32 cellular contexts compared by ENCODE assay signal in the genomic region with DNA sequence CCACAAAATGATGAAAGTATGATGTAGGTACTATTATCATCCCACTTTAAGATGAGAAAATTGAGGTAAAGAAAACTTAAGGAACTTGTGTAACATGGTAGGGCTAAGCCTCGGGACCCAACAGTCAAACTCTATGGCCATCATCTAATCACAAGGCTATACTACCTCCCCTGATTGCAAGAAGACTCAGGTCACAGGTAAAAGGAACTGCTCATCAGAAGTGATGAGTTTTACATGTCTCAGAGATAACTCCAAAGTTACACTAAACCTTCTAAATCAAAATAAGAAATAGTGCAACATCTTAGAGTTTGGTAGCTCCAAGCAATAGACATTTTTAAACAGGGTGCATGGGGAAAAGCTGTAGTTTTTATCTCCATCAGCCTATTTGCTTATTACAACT.
DNase-seq lines count a peak whose midpoint lies in the region; ATAC-seq, FAIRE-seq and TF ChIP-seq lines count a peak whose summit lies in the region.
"Had no signal": no experiment of that assay in that cellular context is flagged by ENCODE, and none has a peak within 500 bp of the region (broad histone marks: within the 10 kb centered on the region; RNA-seq: fewer than 3 reads in every experiment).

No MANE protein-coding gene starts in this region.

- no peaks in the 10 kb centered on the region for H3K36me3 Mint-ChIP-seq in osteocyte (ENCODE audit: unreplicated experiment)
- no peaks in the 10 kb centered on the region for H3K36me3 Mint-ChIP-seq in activated T-helper 1 cell treated with anti-CD3 and anti-CD28 coated beads, Interleukin-12 subunit alpha, Interleukin-12 subunit beta, Interleukin-2, Interleukin-4 antibody, amounts not matched to agents 30 ng/mL and 10 ng/mL and 1 ng/mL, durations not matched to agents 14 hours and 24 hours and 36 hours (ENCODE audit: low read depth)
- no peaks in the 10 kb centered on the region for H3K36me3 Mint-ChIP-seq in activated CD8-positive, alpha-beta T cell treated with anti-CD3 and anti-CD28 coated beads for 36 hours (ENCODE audit: low read depth)
- H3K36me3 Mint-ChIP-seq: brain; CD8-positive, alpha-beta T cell; memory B cell; stimulated activated naive B cell treated with anti-CD40 and anti-IgM and Interleukin-4, amounts not matched to agents 10 μg/mL and 1 μg/mL and 100 μg/mL, for 72 hours had no signal

- H3K27me3 Mint-ChIP-seq in osteocyte (ENCODE audit: unreplicated experiment) = no peaks in the 10 kb centered on the region
- H3K27me3 Mint-ChIP-seq in activated T-helper 1 cell treated with anti-CD3 and anti-CD28 coated beads, Interleukin-12 subunit alpha, Interleukin-12 subunit beta, Interleukin-2, Interleukin-4 antibody, amounts not matched to agents 30 ng/mL and 10 ng/mL and 1 ng/mL, durations not matched to agents 14 hours and 24 hours and 36 hours (ENCODE audit: insufficient read depth) = no peaks in the 10 kb centered on the region
- H3K27me3 Mint-ChIP-seq in activated CD8-positive, alpha-beta T cell treated with anti-CD3 and anti-CD28 coated beads for 36 hours = no peaks in the 10 kb centered on the region
- H3K27me3 Mint-ChIP-seq: brain, progenitor cell of endocrine pancreas had no signal

- H3K27ac ChIP-seq in IMR-90 (ENCODE audit: insufficient read depth, low read length) (peak overlapping the region; percentile 61; the same call in 1 of the 2 replicates), H1 (ENCODE audit: low read depth, low read length) (no peak overlapping the region), tibial artery (peak overlapping the region; percentile 86 to 91)

- H3K18ac ChIP-seq in IMR-90 (ENCODE audit: low read depth, low read length) (peak overlapping the region; percentile 75), H1 (ENCODE audit: extremely low read depth, low read length) (no peak overlapping the region)

- no peak overlapping the region for H3K4me3 Mint-ChIP-seq in osteocyte (ENCODE audit: unreplicated experiment)
- no peak overlapping the region for H3K4me3 Mint-ChIP-seq in activated T-helper 1 cell treated with anti-CD3 and anti-CD28 coated beads, Interleukin-12 subunit alpha, Interleukin-12 subunit beta, Interleukin-2, Interleukin-4 antibody, amounts not matched to agents 30 ng/mL and 10 ng/mL and 1 ng/mL, durations not matched to agents 14 hours and 24 hours and 36 hours
- H3K4me3 Mint-ChIP-seq in activated CD8-positive, alpha-beta T cell treated with anti-CD3 and anti-CD28 coated beads for 36 hours = no peak overlapping the region
- H3K4me3 Mint-ChIP-seq: brain; CD8-positive, alpha-beta T cell; memory B cell; stimulated activated naive B cell treated with anti-CD40 and anti-IgM and Interleukin-4, amounts not matched to agents 10 μg/mL and 1 μg/mL and 100 μg/mL, for 72 hours; T-helper 1 cell treated with Interleukin-12 subunit alpha and Interleukin-12 subunit beta and Interleukin-4 antibody, amounts not matched to agents 30 μg/mL and 1 μg/mL, for 36 hours had no signal

- H4K8ac ChIP-seq in IMR-90 (ENCODE audit: low read depth in 2 of 2, low read length in 2 of 2) (peak overlapping the region; percentile 79 to 98; a peak in 3 of 4 replicates), H1 (ENCODE audit: extremely low read depth, insufficient read depth, low read length) (no peak overlapping the region)

- peak overlapping the region; percentile 83; the same call in 1 of the 2 replicates for H3K23ac ChIP-seq in IMR-90 (ENCODE audit: low read depth, low read length)
- no peak overlapping the region for H3K23ac ChIP-seq in H1 (ENCODE audit: insufficient read length)

- H4K5ac ChIP-seq in IMR-90 (ENCODE audit: low read depth, low read length) = peak overlapping the region; percentile 89
- no peak overlapping the region for H4K5ac ChIP-seq in H1 (ENCODE audit: insufficient read length, low read depth, low read length)

- peaks cover 0 to 3% of the 10 kb centered on the region in 2 experiments; a peak in 1 of 4 replicates for H3K79me1 ChIP-seq in IMR-90 (ENCODE audit: low read depth in 1 of 2, low read length in 2 of 2)
- no peaks in the 10 kb centered on the region for H3K79me1 ChIP-seq in H1 (ENCODE audit: low read depth, low read length)

- no peak for TF ChIP-seq CTCF in IMR-90 (conservative IDR thresholded peaks at IDR 0.05; ENCODE audit: low read depth, low read length)
- TF ChIP-seq CTCF in H1 (IDR thresholded peaks at IDR 0.05; ENCODE audit: control extremely low read depth in 1 of 3, insufficient read depth in 1 of 3, low read depth in 1 of 3, low read length in 3 of 3) = no peak
- no peak for TF ChIP-seq CTCF in osteocyte (IDR thresholded peaks at IDR 0.05)
- no peak for TF ChIP-seq CTCF in tibial artery (IDR thresholded peaks at IDR 0.05)
- TF ChIP-seq CTCF in activated CD8-positive, alpha-beta T cell treated with anti-CD3 and anti-CD28 coated beads for 36 hours (IDR thresholded peaks at IDR 0.05) = no peak

- H3K4me3 ChIP-seq in IMR-90 (ENCODE audit: insufficient read depth, low read depth, low read length) = no peak overlapping the region
- no peak overlapping the region for H3K4me3 ChIP-seq in H1 (ENCODE audit: extremely low read depth in 1 of 4, insufficient read depth in 2 of 4, low read depth in 3 of 4, low read length in 4 of 4)
- no peak overlapping the region for H3K4me3 ChIP-seq in tibial artery
- H3K4me3 ChIP-seq: left lung, vagina had no signal

- TF ChIP-seq RAD21 in IMR-90 (IDR thresholded peaks at IDR 0.05; ENCODE audit: low read length) (no peak), H1 (IDR thresholded peaks at IDR 0.05 in 1 of 2, conservative IDR thresholded peaks at IDR 0.05 in 1 of 2; ENCODE audit: low read depth in 2 of 2, low read length in 2 of 2) (no peak)

- in situ Hi-C loops in IMR-90 (cut with MboI; ENCODE audit: low sequenced_read_pairs) = no loop called here

- H4K20me1 ChIP-seq in IMR-90 (ENCODE audit: insufficient read depth, low read length) (no peaks in the 10 kb centered on the region), H1 (replicated peaks in 1 of 2; ENCODE audit: control insufficient read depth in 1 of 2, insufficient read depth in 2 of 2, low read length in 2 of 2) (no peaks in the 10 kb centered on the region)

- no peak overlapping the region for H2BK12ac ChIP-seq in H1 (ENCODE audit: low read depth, low read length)

- peak overlapping the region; percentile 99 for H2BK5ac ChIP-seq in IMR-90 (ENCODE audit: low read depth, low read length, poor library complexity, severe bottlenecking)
- no peak overlapping the region for H2BK5ac ChIP-seq in H1 (ENCODE audit: low read depth, low read length)

- POLR2A ChIA-PET in IMR-90 (lab: Charles Lee; ENCODE audit: unreplicated experiment) (no interaction called here), H1 (lab: Charles Lee; ENCODE audit: partially characterized antibody) (interaction anchor here (0.9 kb wide), 1 partner anchor 173 kb away, joined by 4 read pairs; a partner anchor contains a TSS)
- POLR2A ChIA-PET in activated CD8-positive, alpha-beta T cell treated with anti-CD3 and anti-CD28 coated beads for 36 hours (lab: Charles Lee) = no interaction called here

- no peak for FAIRE-seq in H1 (lab: Jason Lieb, UNC)
- FAIRE-seq: endothelial cell of umbilical vein, islet of Langerhans, small intestine, TTC549 had no signal

- H3K36me3 ChIP-seq in IMR-90 (ENCODE audit: control insufficient read depth, insufficient read depth, low read length) = no peaks in the 10 kb centered on the region
- H3K36me3 ChIP-seq in H1 (ENCODE audit: control insufficient read depth in 2 of 4, insufficient read depth in 4 of 4, low read length in 3 of 4) = no peaks in the 10 kb centered on the region
- no peaks in the 10 kb centered on the region for H3K36me3 ChIP-seq in tibial artery
- H3K36me3 ChIP-seq: left lung, vagina had no signal

- H3K27ac Mint-ChIP-seq in osteocyte (ENCODE audit: unreplicated experiment) = peak overlapping the region; percentile 48
- H3K27ac Mint-ChIP-seq in activated T-helper 1 cell treated with anti-CD3 and anti-CD28 coated beads, Interleukin-12 subunit alpha, Interleukin-12 subunit beta, Interleukin-2, Interleukin-4 antibody, amounts not matched to agents 30 ng/mL and 10 ng/mL and 1 ng/mL, durations not matched to agents 14 hours and 24 hours and 36 hours = no peak overlapping the region
- no peak overlapping the region for H3K27ac Mint-ChIP-seq in activated CD8-positive, alpha-beta T cell treated with anti-CD3 and anti-CD28 coated beads for 36 hours
- H3K27ac Mint-ChIP-seq: CD8-positive, alpha-beta T cell; memory B cell; progenitor cell of endocrine pancreas; stimulated activated naive B cell treated with anti-CD40 and anti-IgM and Interleukin-4, amounts not matched to agents 10 μg/mL and 1 μg/mL and 100 μg/mL, for 72 hours; T-helper 1 cell treated with Interleukin-12 subunit alpha and Interleukin-12 subunit beta and Interleukin-4 antibody, amounts not matched to agents 30 μg/mL and 1 μg/mL, for 36 hours had no signal

- CTCF ChIA-PET in IMR-90 (lab: Yijun Ruan, JAX) (no interaction called here), H1 (lab: Charles Lee; ENCODE audit: partially characterized antibody) (interaction anchor here (0.6 to 4.8 kb wide), 18 partner anchors 8 to 434 kb away, joined by 3 to 42 read pairs (median 5); a partner anchor contains a TSS)
- CTCF ChIA-PET in activated CD8-positive, alpha-beta T cell treated with anti-CD3 and anti-CD28 coated beads for 36 hours (lab: Charles Lee) = interaction anchor here (0.8 to 4.8 kb wide), 6 partner anchors 55 to 260 kb away, joined by 3 to 57 read pairs (median 22); a partner anchor contains a TSS

- no CpG with 5 or more reads among the region's 1 CpG for WGBS in IMR-90 (ENCODE audit: extremely low coverage in 2 of 2, insufficient read length in 1 of 2), 2 experiments
- 86% methylated on average over 1 of the region's 1 CpG; no CpG with 5 or more reads in 1 of the 2 experiments for WGBS in H1 (ENCODE audit: extremely low coverage in 1 of 2, insufficient coverage in 1 of 2, insufficient read length in 1 of 2, insufficient replicate concordance in 2 of 2, low coverage in 1 of 2, low lambda C conversion rate in 2 of 2, missing lambda C conversion rate in 1 of 2), 2 experiments

- H3K9me3 ChIP-seq in IMR-90 (ENCODE audit: control insufficient read depth, insufficient read depth, low read length) = no peaks in the 10 kb centered on the region
- no peaks in the 10 kb centered on the region for H3K9me3 ChIP-seq in H1 (ENCODE audit: insufficient read depth in 2 of 2, low read depth in 1 of 2, low read length in 1 of 2)
- no peaks in the 10 kb centered on the region for H3K9me3 ChIP-seq in tibial artery
- H3K9me3 ChIP-seq: BE2C, left lung, SK-N-SH, vagina had no signal

- peak overlapping the region; percentile 25; the same call in 1 of the 2 replicates for H3K56ac ChIP-seq in IMR-90 (ENCODE audit: extremely low read depth, insufficient read depth, low read length)
- H3K56ac ChIP-seq in H1 (replicated peaks; ENCODE audit: insufficient read length, low read depth, low read length) = no peak overlapping the region

- H3K4ac ChIP-seq in IMR-90 (ENCODE audit: low read depth, low read length) = peak overlapping the region; percentile 80
- H3K4ac ChIP-seq in H1 (replicated peaks; ENCODE audit: insufficient read length, low read depth, low read length) = no peak overlapping the region

- H2BK20ac ChIP-seq in IMR-90 (ENCODE audit: low read depth, low read length) (peak overlapping the region; percentile 96), H1 (ENCODE audit: low read length) (0 out of 2 replicates have a peak overlapping the region, but pooled peaks have one; percentile 51)

- H3K14ac ChIP-seq in IMR-90 (replicated peaks; ENCODE audit: low read depth, low read length) (peak overlapping the region; percentile 71; the same call in 1 of the 2 replicates), H1 (ENCODE audit: insufficient read length) (no peak overlapping the region)

- no peak for TF ChIP-seq EP300 in H1 (IDR thresholded peaks at IDR 0.05; ENCODE audit: borderline replicate concordance in 1 of 2, low read depth in 2 of 2, low read length in 2 of 2)

- DNase-seq in IMR-90 (no peak), H1 (ENCODE audit: low read depth in 1 of 2, low spot score in 2 of 2) (no peak), osteocyte (ENCODE audit: extremely low spot score, unreplicated experiment) (no peak), tibial artery (no peak), GM19238 (ENCODE audit: insufficient read length, low spot score) (no peak)
- DNase-seq in activated T-helper 1 cell treated with anti-CD3 and anti-CD28 coated beads, Interleukin-12 subunit alpha, Interleukin-12 subunit beta, Interleukin-2, Interleukin-4 antibody, amounts not matched to agents 30 ng/mL and 10 ng/mL and 1 ng/mL, durations not matched to agents 14 hours and 24 hours and 36 hours (ENCODE audit: low spot score) = no peak
- no peak for DNase-seq in activated CD8-positive, alpha-beta T cell treated with anti-CD3 and anti-CD28 coated beads for 36 hours
- DNase-seq: activated CD4-positive, alpha-beta T cell treated with anti-CD3 and anti-CD28 coated beads, Interleukin-2, amount 50 U/mL, for 48 hours; activated CD8-positive, alpha-beta memory T cell treated with anti-CD3 and anti-CD28 coated beads, Interleukin-2, amount 50 U/mL, for 4 hours; activated naive CD4-positive, alpha-beta T cell treated with Interleukin-2 at 50 U/mL for 16 hours; CD8-positive, alpha-beta T cell; cerebellar nuclear complex; left lung; NCI-H1436; NCI-H2081 treated with DMSO at 0.1 percent for 48 hours; NCI-H2227 treated with DMSO at 0.1 percent for 48 hours; NCI-H526 treated with DMSO at 0.1 percent for 48 hours; NK-92 treated with Interleukin-12 subunit alpha and Interleukin-12 subunit beta, amount 100 ng/mL, for 24 hours; SK-N-SH; stimulated activated naive B cell treated with anti-CD40 and anti-IgM and Interleukin-4, amounts not matched to agents 10 μg/mL and 1 μg/mL and 100 μg/mL, for 72 hours had no signal

- no peaks in the 10 kb centered on the region for H3K9me3 Mint-ChIP-seq in osteocyte (ENCODE audit: unreplicated experiment)
- no peaks in the 10 kb centered on the region for H3K9me3 Mint-ChIP-seq in activated T-helper 1 cell treated with anti-CD3 and anti-CD28 coated beads, Interleukin-12 subunit alpha, Interleukin-12 subunit beta, Interleukin-2, Interleukin-4 antibody, amounts not matched to agents 30 ng/mL and 10 ng/mL and 1 ng/mL, durations not matched to agents 14 hours and 24 hours and 36 hours
- no peaks in the 10 kb centered on the region for H3K9me3 Mint-ChIP-seq in activated CD8-positive, alpha-beta T cell treated with anti-CD3 and anti-CD28 coated beads for 36 hours
- H3K9me3 Mint-ChIP-seq: brain; CD8-positive, alpha-beta T cell; memory B cell; stimulated activated naive B cell treated with anti-CD40 and anti-IgM and Interleukin-4, amounts not matched to agents 10 μg/mL and 1 μg/mL and 100 μg/mL, for 72 hours; T-helper 1 cell treated with Interleukin-12 subunit alpha and Interleukin-12 subunit beta and Interleukin-4 antibody, amounts not matched to agents 30 μg/mL and 1 μg/mL, for 36 hours had no signal

- H3K4me2 ChIP-seq in IMR-90 (ENCODE audit: low read depth, low read length) = no peak overlapping the region
- no peak overlapping the region for H3K4me2 ChIP-seq in H1 (ENCODE audit: insufficient read depth in 1 of 2, low read depth in 2 of 2, low read length in 2 of 2)
- H3K4me2 ChIP-seq: SK-N-SH had no signal

- ATAC-seq in IMR-90 (ENCODE audit: low read depth) (no peak), HG03354 (IDR thresholded peaks at IDR 0.05; ENCODE audit: poor library complexity, severe bottlenecking, unreplicated experiment) (no peak)
- ATAC-seq in activated CD8-positive, alpha-beta T cell treated with anti-CD3 and anti-CD28 coated beads for 36 hours = no peak
- ATAC-seq: CD8-positive, alpha-beta T cell; PC-3; stimulated activated naive B cell treated with anti-CD40 and anti-IgM and Interleukin-4, amounts not matched to agents 10 μg/mL and 1 μg/mL and 100 μg/mL, for 72 hours had no signal

- no peak for TF ChIP-seq POLR2A in IMR-90 (IDR thresholded peaks at IDR 0.05; ENCODE audit: low read depth, low read length)
- no peak for TF ChIP-seq POLR2A in H1 (IDR thresholded peaks at IDR 0.05; ENCODE audit: control extremely low read depth in 1 of 2, low read depth in 2 of 2, low read length in 2 of 2)

- H3K9ac ChIP-seq in IMR-90 (ENCODE audit: low read depth, low read length) = no peak overlapping the region
- no peak overlapping the region for H3K9ac ChIP-seq in H1 (replicated peaks in 1 of 4; ENCODE audit: extremely low read depth in 1 of 4, low read depth in 3 of 4, low read length in 3 of 4)
- H3K9ac ChIP-seq: SK-N-SH had no signal

- BruUV-seq in IMR-90 (replicated peaks; lab: Mats Ljungman, UMichigan) = no TSS peak

- H3K23me2 ChIP-seq in H1 (ENCODE audit: low read depth, low read length) = no peaks in the 10 kb centered on the region

- H2BK120ac ChIP-seq in IMR-90 (ENCODE audit: low read depth, low read length) (peak overlapping the region; percentile 100), H1 (replicated peaks; ENCODE audit: low read depth, low read length) (no peak overlapping the region)

- H3K4me1 ChIP-seq in IMR-90 (ENCODE audit: control insufficient read depth, insufficient read depth, low read length) = peaks cover 20% of the 10 kb centered on the region
- peaks cover 0 to 7% (median 1%) of the 10 kb centered on the region in 4 experiments; a peak in 6 of 7 replicates for H3K4me1 ChIP-seq in H1 (replicated peaks in 1 of 4; ENCODE audit: control insufficient read depth in 3 of 4, insufficient read depth in 4 of 4, low read length in 3 of 4)
- peaks cover 0 to 100% (median 59%) of the 10 kb centered on the region in 4 donors for H3K4me1 ChIP-seq in tibial artery

- H2BK15ac ChIP-seq in IMR-90 (ENCODE audit: low read depth, low read length) = peak overlapping the region; percentile 92; the same call in 2 of the 3 replicates
- no peak overlapping the region for H2BK15ac ChIP-seq in H1 (ENCODE audit: low read length)

- H3K27me3 ChIP-seq in IMR-90 (ENCODE audit: control insufficient read depth, insufficient read depth, low read length) (no peaks in the 10 kb centered on the region), H1 (replicated peaks in 1 of 4; ENCODE audit: control insufficient read depth in 3 of 4, extremely low read depth in 1 of 4, insufficient read depth in 3 of 4, low read length in 3 of 4) (no peaks in the 10 kb centered on the region), tibial artery (no peaks in the 10 kb centered on the region)
- H3K27me3 ChIP-seq: BE2C, left lung, vagina had no signal

- dilution Hi-C loops in IMR-90 (cut with HindIII; ENCODE audit: low sequenced_read_pairs, unreplicated experiment) = no loop called here

- H2AK9ac ChIP-seq in IMR-90 (replicated peaks; ENCODE audit: low read depth, low read length, poor library complexity) = no peak overlapping the region

- no peaks in the 10 kb centered on the region for H3K79me2 ChIP-seq in H1 (ENCODE audit: control insufficient read depth in 1 of 2, insufficient read depth in 2 of 2, low read length in 2 of 2)

- intact Hi-C loops in IMR-90 (cut with micrococcal nuclease) (no loop called here), tibial artery (cut with DNase I; ENCODE audit: low total_unique reads) (loop anchor here (10.0 kb wide), 1 partner anchor 124 kb away; no protein-coding TSS in a partner anchor)
- intact Hi-C loops in activated T-helper 1 cell treated with anti-CD3 and anti-CD28 coated beads, Interleukin-12 subunit alpha, Interleukin-12 subunit beta, Interleukin-2, Interleukin-4 antibody, amounts not matched to agents 30 ng/mL and 10 ng/mL and 1 ng/mL, durations not matched to agents 14 hours and 24 hours and 36 hours (cut with micrococcal nuclease) = no loop called here
- intact Hi-C loops in activated CD8-positive, alpha-beta T cell treated with anti-CD3 and anti-CD28 coated beads for 36 hours (cut with micrococcal nuclease) = no loop called here

- H2AFZ ChIP-seq in IMR-90 (replicated peaks; ENCODE audit: low read length, poor library complexity) (no peak overlapping the region), H1 (ENCODE audit: low read length) (no peak overlapping the region)

- H2AK5ac ChIP-seq in IMR-90 (ENCODE audit: low read depth, low read length) (peak overlapping the region; percentile 98), H1 (ENCODE audit: low read depth, low read length) (no peak overlapping the region)

- H4K91ac ChIP-seq in IMR-90 (ENCODE audit: insufficient read depth, low read depth, low read length) (peak overlapping the region; percentile 84), H1 (replicated peaks; ENCODE audit: insufficient read length, low read length) (no peak overlapping the region)

- H3K9me1 ChIP-seq in IMR-90 (ENCODE audit: insufficient read depth, low read length) = peaks cover 9% of the 10 kb centered on the region

- peaks cover 75% of the 10 kb centered on the region for H3K4me1 Mint-ChIP-seq in osteocyte (ENCODE audit: unreplicated experiment)
- H3K4me1 Mint-ChIP-seq in activated T-helper 1 cell treated with anti-CD3 and anti-CD28 coated beads, Interleukin-12 subunit alpha, Interleukin-12 subunit beta, Interleukin-2, Interleukin-4 antibody, amounts not matched to agents 30 ng/mL and 10 ng/mL and 1 ng/mL, durations not matched to agents 14 hours and 24 hours and 36 hours (ENCODE audit: low read depth) = peaks cover 6% of the 10 kb centered on the region
- peaks cover 13% of the 10 kb centered on the region for H3K4me1 Mint-ChIP-seq in activated CD8-positive, alpha-beta T cell treated with anti-CD3 and anti-CD28 coated beads for 36 hours (ENCODE audit: low read depth)
- H3K4me1 Mint-ChIP-seq: stimulated activated naive B cell treated with anti-CD40 and anti-IgM and Interleukin-4, amounts not matched to agents 10 μg/mL and 1 μg/mL and 100 μg/mL, for 72 hours had no signal
